ENCODE assay signal across 2 cellular contexts in the genomic region with DNA sequence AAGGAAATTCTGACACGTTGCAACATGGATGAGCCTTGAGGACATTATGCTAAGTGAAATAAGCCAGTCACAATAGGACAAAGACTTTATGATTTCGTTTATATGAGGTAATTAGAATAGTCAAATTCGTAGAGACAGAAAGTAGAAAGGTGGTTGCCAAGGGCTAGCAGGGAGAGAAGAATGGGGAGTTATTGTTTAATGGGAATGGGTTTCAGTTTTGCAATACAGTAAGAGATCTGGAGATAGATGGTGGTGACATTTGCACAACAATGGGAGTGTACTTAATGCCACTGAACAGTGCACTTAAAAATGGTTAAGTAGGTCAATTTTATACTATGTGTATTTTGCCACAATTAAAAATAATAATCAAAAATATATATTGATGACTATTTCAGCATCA.
TF ChIP-seq lines count a peak whose summit lies in the region.

No MANE protein-coding gene starts in this region.

TF ChIP-seq in GM12878, 131 proteins besides CTCF, POLR2A, EP300 and RAD21 (continues in another document):
- TF ChIP-seq, protein P1, sequence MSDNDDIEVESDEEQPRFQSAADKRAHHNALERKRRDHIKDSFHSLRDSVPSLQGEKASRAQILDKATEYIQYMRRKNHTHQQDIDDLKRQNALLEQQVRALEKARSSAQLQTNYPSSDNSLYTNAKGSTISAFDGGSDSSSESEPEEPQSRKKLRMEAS (IDR thresholded peaks at IDR 0.05; ENCODE audit: low read depth, low read length) = no peak
- no peak for TF ChIP-seq CHD1 (IDR thresholded peaks at IDR 0.05; ENCODE audit: low read depth, low read length)
- TF ChIP-seq PML (IDR thresholded peaks at IDR 0.05; ENCODE audit: low read length) = no peak
- no peak for TF ChIP-seq ZBED1 (IDR thresholded peaks at IDR 0.05; ENCODE audit: borderline replicate concordance)
- TF ChIP-seq, protein P2, sequence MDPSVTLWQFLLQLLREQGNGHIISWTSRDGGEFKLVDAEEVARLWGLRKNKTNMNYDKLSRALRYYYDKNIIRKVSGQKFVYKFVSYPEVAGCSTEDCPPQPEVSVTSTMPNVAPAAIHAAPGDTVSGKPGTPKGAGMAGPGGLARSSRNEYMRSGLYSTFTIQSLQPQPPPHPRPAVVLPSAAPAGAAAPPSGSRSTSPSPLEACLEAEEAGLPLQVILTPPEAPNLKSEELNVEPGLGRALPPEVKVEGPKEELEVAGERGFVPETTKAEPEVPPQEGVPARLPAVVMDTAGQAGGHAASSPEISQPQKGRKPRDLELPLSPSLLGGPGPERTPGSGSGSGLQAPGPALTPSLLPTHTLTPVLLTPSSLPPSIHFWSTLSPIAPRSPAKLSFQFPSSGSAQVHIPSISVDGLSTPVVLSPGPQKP (IDR thresholded peaks at IDR 0.05; ENCODE audit: low read depth, low read length) = no peak
- no peak for TF ChIP-seq MTA3 (IDR thresholded peaks at IDR 0.05; ENCODE audit: borderline replicate concordance, low read length)
- no peak for TF ChIP-seq POLR2AphosphoS2 (IDR thresholded peaks at IDR 0.05; ENCODE audit: low read depth, low read length)
- TF ChIP-seq, protein P3, sequence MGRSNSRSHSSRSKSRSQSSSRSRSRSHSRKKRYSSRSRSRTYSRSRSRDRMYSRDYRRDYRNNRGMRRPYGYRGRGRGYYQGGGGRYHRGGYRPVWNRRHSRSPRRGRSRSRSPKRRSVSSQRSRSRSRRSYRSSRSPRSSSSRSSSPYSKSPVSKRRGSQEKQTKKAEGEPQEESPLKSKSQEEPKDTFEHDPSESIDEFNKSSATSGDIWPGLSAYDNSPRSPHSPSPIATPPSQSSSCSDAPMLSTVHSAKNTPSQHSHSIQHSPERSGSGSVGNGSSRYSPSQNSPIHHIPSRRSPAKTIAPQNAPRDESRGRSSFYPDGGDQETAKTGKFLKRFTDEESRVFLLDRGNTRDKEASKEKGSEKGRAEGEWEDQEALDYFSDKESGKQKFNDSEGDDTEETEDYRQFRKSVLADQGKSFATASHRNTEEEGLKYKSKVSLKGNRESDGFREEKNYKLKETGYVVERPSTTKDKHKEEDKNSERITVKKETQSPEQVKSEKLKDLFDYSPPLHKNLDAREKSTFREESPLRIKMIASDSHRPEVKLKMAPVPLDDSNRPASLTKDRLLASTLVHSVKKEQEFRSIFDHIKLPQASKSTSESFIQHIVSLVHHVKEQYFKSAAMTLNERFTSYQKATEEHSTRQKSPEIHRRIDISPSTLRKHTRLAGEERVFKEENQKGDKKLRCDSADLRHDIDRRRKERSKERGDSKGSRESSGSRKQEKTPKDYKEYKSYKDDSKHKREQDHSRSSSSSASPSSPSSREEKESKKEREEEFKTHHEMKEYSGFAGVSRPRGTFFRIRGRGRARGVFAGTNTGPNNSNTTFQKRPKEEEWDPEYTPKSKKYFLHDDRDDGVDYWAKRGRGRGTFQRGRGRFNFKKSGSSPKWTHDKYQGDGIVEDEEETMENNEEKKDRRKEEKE (IDR thresholded peaks at IDR 0.05) = no peak
- no peak for TF ChIP-seq STAT1 (conservative IDR thresholded peaks at IDR 0.05)
- TF ChIP-seq WRNIP1 (IDR thresholded peaks at IDR 0.05; ENCODE audit: borderline replicate concordance, low read depth, low read length) = no peak
- no peak for TF ChIP-seq HDGF (IDR thresholded peaks at IDR 0.05)
- TF ChIP-seq RELA (IDR thresholded peaks at IDR 0.05; ENCODE audit: borderline replicate concordance, partially characterized antibody) = no peak
- TF ChIP-seq, protein P4, sequence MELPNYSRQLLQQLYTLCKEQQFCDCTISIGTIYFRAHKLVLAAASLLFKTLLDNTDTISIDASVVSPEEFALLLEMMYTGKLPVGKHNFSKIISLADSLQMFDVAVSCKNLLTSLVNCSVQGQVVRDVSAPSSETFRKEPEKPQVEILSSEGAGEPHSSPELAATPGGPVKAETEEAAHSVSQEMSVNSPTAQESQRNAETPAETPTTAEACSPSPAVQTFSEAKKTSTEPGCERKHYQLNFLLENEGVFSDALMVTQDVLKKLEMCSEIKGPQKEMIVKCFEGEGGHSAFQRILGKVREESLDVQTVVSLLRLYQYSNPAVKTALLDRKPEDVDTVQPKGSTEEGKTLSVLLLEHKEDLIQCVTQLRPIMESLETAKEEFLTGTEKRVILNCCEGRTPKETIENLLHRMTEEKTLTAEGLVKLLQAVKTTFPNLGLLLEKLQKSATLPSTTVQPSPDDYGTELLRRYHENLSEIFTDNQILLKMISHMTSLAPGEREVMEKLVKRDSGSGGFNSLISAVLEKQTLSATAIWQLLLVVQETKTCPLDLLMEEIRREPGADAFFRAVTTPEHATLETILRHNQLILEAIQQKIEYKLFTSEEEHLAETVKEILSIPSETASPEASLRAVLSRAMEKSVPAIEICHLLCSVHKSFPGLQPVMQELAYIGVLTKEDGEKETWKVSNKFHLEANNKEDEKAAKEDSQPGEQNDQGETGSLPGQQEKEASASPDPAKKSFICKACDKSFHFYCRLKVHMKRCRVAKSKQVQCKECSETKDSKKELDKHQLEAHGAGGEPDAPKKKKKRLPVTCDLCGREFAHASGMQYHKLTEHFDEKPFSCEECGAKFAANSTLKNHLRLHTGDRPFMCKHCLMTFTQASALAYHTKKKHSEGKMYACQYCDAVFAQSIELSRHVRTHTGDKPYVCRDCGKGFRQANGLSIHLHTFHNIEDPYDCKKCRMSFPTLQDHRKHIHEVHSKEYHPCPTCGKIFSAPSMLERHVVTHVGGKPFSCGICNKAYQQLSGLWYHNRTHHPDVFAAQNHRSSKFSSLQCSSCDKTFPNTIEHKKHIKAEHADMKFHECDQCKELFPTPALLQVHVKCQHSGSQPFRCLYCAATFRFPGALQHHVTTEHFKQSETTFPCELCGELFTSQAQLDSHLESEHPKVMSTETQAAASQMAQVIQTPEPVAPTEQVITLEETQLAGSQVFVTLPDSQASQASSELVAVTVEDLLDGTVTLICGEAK (IDR thresholded peaks at IDR 0.05; ENCODE audit: borderline replicate concordance) = no peak

TF ChIP-seq in SK-N-SH, 30 proteins besides CTCF, POLR2A, EP300 and RAD21:
- TF ChIP-seq ELF1 (IDR thresholded peaks at IDR 0.05) (no peak), RXRA (IDR thresholded peaks at IDR 0.05; ENCODE audit: borderline replicate concordance, low read depth) (no peak)
- TF ChIP-seq, protein P1 (IDR thresholded peaks at IDR 0.05; ENCODE audit: low read depth) = no peak
